ENCODE assay signal across 11 cellular contexts in the genomic region with DNA sequence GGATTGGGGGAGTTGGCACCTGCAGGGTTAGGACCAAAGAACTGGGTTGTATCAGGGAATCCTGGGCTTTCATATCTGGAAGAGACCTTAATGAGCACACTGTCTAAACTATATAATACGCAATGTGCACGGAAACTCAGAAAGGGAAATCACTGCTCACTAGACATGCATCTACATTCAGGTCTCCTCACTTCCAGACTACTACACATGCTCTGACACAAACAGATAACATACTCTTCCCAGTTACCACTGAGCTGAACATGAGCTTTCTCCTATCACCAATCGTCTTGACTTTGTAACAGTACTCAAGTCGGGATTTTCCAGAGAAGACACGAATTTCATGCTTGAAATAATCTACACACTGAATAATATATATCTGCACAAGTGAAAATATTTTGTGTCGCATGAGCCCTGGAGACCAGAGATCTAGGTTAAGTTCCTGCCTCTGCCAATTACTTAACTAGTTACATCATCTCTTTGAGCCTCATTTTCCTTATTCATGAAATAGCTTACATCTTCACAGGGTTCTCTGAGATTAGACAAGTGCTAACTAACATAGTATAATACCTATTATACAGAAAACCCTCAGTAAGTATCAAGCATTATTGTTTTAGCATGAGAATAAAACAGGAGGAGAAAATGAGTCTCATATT.
DNase-seq lines count a peak whose midpoint lies in the region; ATAC-seq and TF ChIP-seq lines count a peak whose summit lies in the region.
"Had no signal": no experiment of that assay in that cellular context is flagged by ENCODE, and none has a peak within 500 bp of the region (broad histone marks: within the 10 kb centered on the region; RNA-seq: fewer than 3 reads in every experiment).

No MANE protein-coding gene starts in this region.

- no peak for DNase-seq in activated naive CD4-positive, alpha-beta T cell treated with anti-CD3 and anti-CD28 coated beads for 36 hours
- DNase-seq in activated naive CD4-positive, alpha-beta T cell treated with anti-CD3 and anti-CD28 coated beads, Interleukin-2, amount 50 U/mL, for 72 hours (ENCODE audit: low spot score in 2 of 2): no peak
- DNase-seq in PC-9 (no peak), esophagus squamous epithelium (lab: John Stamatoyannopoulos, UW) (no peak), RPMI8226 (no peak), EL (no peak)
- DNase-seq: effector memory CD4-positive, alpha-beta T cell; nephron progenitor cell; SW 1271 had no signal

- H3K79me2 ChIP-seq in PC-9 (ENCODE audit: low read depth): no peaks in the 10 kb centered on the region

- peaks cover 19% of the 10 kb centered on the region for H3K4me1 Mint-ChIP-seq in activated naive CD4-positive, alpha-beta T cell treated with anti-CD3 and anti-CD28 coated beads for 36 hours (ENCODE audit: low read depth)
- H3K4me1 Mint-ChIP-seq: nephron progenitor cell had no signal

- H3K27me3 ChIP-seq in PC-9 (ENCODE audit: insufficient read depth, low read depth): no peaks in the 10 kb centered on the region
- no peaks in the 10 kb centered on the region for H3K27me3 ChIP-seq in esophagus squamous epithelium
- no peaks in the 10 kb centered on the region for H3K27me3 ChIP-seq in subcutaneous abdominal adipose tissue (ENCODE audit: control insufficient read depth in 5 of 5, insufficient read depth in 4 of 5, low read length in 5 of 5)

- TF ChIP-seq CTCF in PC-9 (conservative IDR thresholded peaks at IDR 0.05) (no peak), esophagus squamous epithelium (IDR thresholded peaks at IDR 0.05) (no peak)

- 0 out of 2 replicates have a peak overlapping the region, but pooled peaks have one; percentile 59 for H3K27ac ChIP-seq in PC-9
- peak overlapping the region in 3 of 4 donors; percentile 24 to 57 (median 34) for H3K27ac ChIP-seq in esophagus squamous epithelium
- peak overlapping the region; percentile 74 for H3K27ac ChIP-seq in subcutaneous abdominal adipose tissue (ENCODE audit: low read depth, low read length)

- H3K4me1 ChIP-seq in PC-9 (replicated peaks; ENCODE audit: insufficient read depth) (peaks cover 6% of the 10 kb centered on the region; the same call in 1 of the 2 replicates), esophagus squamous epithelium (peaks cover 0 to 8% (median 5%) of the 10 kb centered on the region in 3 donors), subcutaneous abdominal adipose tissue (ENCODE audit: control insufficient read depth in 5 of 5, insufficient read depth in 5 of 5, low read length in 5 of 5) (peaks cover 0 to 34% (median 9%) of the 10 kb centered on the region in 5 donors)

- H3K4me2 ChIP-seq in PC-9: no peak overlapping the region

- H3K9me3 ChIP-seq in PC-9 (ENCODE audit: insufficient read depth, low read depth): no peaks in the 10 kb centered on the region
- no peaks in the 10 kb centered on the region for H3K9me3 ChIP-seq in esophagus squamous epithelium
- no peaks in the 10 kb centered on the region for H3K9me3 ChIP-seq in subcutaneous abdominal adipose tissue (ENCODE audit: control insufficient read depth in 5 of 5, low read length in 5 of 5)

- TF ChIP-seq POLR2A in esophagus squamous epithelium (IDR thresholded peaks at IDR 0.05): no peak

- H3F3A ChIP-seq in PC-9 (ENCODE audit: insufficient read depth, low read depth): peaks cover 7% of the 10 kb centered on the region

- H3K9me3 Mint-ChIP-seq in activated naive CD4-positive, alpha-beta T cell treated with anti-CD3 and anti-CD28 coated beads for 36 hours: no peaks in the 10 kb centered on the region
- no peaks in the 10 kb centered on the region for H3K9me3 Mint-ChIP-seq in activated naive CD4-positive, alpha-beta T cell treated with anti-CD3 and anti-CD28 coated beads, Interleukin-2, amount 50 U/mL, for 72 hours
- H3K9me3 Mint-ChIP-seq: nephron progenitor cell had no signal

- H3K36me3 Mint-ChIP-seq in activated naive CD4-positive, alpha-beta T cell treated with anti-CD3 and anti-CD28 coated beads for 36 hours (ENCODE audit: low read depth): peaks cover 35% of the 10 kb centered on the region
- peaks cover 14 to 18% of the 10 kb centered on the region in 2 donors for H3K36me3 Mint-ChIP-seq in activated naive CD4-positive, alpha-beta T cell treated with anti-CD3 and anti-CD28 coated beads, Interleukin-2, amount 50 U/mL, for 72 hours

- H3K27ac Mint-ChIP-seq in activated naive CD4-positive, alpha-beta T cell treated with anti-CD3 and anti-CD28 coated beads for 36 hours: peak overlapping the region; percentile 63
- H3K27ac Mint-ChIP-seq in activated naive CD4-positive, alpha-beta T cell treated with anti-CD3 and anti-CD28 coated beads, Interleukin-2, amount 50 U/mL, for 72 hours: peak overlapping the region in 1 of 2 donors; percentile 53
- H3K27ac Mint-ChIP-seq: nephron progenitor cell had no signal

- H4K20me1 ChIP-seq in PC-9 (ENCODE audit: insufficient read depth): no peaks in the 10 kb centered on the region

- no peak overlapping the region for H2AFZ ChIP-seq in PC-9

- WGBS in esophagus squamous epithelium, 2 donors: 78 to 94% methylated on average over 6 of the region's 6 CpGs

- peak overlapping the region in 2 of 5 donors; percentile 8 to 11 for H3K9ac ChIP-seq in subcutaneous abdominal adipose tissue (ENCODE audit: low read length in 5 of 5)

- no peak overlapping the region for H3K4me3 Mint-ChIP-seq in activated naive CD4-positive, alpha-beta T cell treated with anti-CD3 and anti-CD28 coated beads for 36 hours
- H3K4me3 Mint-ChIP-seq: nephron progenitor cell had no signal

- H3K4me3 ChIP-seq in PC-9 (no peak overlapping the region), esophagus squamous epithelium (no peak overlapping the region), subcutaneous abdominal adipose tissue (ENCODE audit: low read depth in 1 of 5, low read length in 5 of 5) (no peak overlapping the region)

- no peaks in the 10 kb centered on the region for H3K27me3 Mint-ChIP-seq in activated naive CD4-positive, alpha-beta T cell treated with anti-CD3 and anti-CD28 coated beads for 36 hours (ENCODE audit: low read depth)

- intact Hi-C loops in activated naive CD4-positive, alpha-beta T cell treated with anti-CD3 and anti-CD28 coated beads for 36 hours (cut with micrococcal nuclease): no loop called here
- intact Hi-C loops in PC-9 (cut with micrococcal nuclease; ENCODE audit: unreplicated experiment): loop anchor here (10.0 kb wide), 1 partner anchor 200 kb away; no protein-coding TSS in a partner anchor
- intact Hi-C loops in esophagus squamous epithelium (cut with DNase I): no loop called here

- ATAC-seq in activated naive CD4-positive, alpha-beta T cell treated with anti-CD3 and anti-CD28 coated beads, Interleukin-2, amount 50 U/mL, for 72 hours: no peak
- no peak for ATAC-seq in HG02798 (IDR thresholded peaks at IDR 0.05; ENCODE audit: poor library complexity, unreplicated experiment)

- CTCF ChIA-PET in activated naive CD4-positive, alpha-beta T cell treated with anti-CD3 and anti-CD28 coated beads for 36 hours (lab: Charles Lee): interaction anchor here (0.6 to 1.5 kb wide), 4 partner anchors 11 to 210 kb away, joined by 3 to 4 read pairs (median 4); no protein-coding TSS in a partner anchor
- CTCF ChIA-PET in PC-9 (lab: Charles Lee): no interaction called here

- no TSS peak for BruUV-seq in PC-9 (replicated peaks; lab: Mats Ljungman, UMichigan)

- no peaks in the 10 kb centered on the region for H3K9me2 ChIP-seq in PC-9 (ENCODE audit: insufficient read depth)

- H3K36me3 ChIP-seq in PC-9 (ENCODE audit: low read depth) (peaks cover 13% of the 10 kb centered on the region; the same call in 1 of the 2 replicates), esophagus squamous epithelium (peaks cover 0 to 96% (median 6%) of the 10 kb centered on the region in 3 donors), subcutaneous abdominal adipose tissue (ENCODE audit: control insufficient read depth in 5 of 5, insufficient read depth in 5 of 5, low read length in 5 of 5) (peaks cover 20 to 71% (median 50%) of the 10 kb centered on the region in 5 donors)

- POLR2A ChIA-PET in PC-9 (lab: Charles Lee; ENCODE audit: unreplicated experiment): no interaction called here
